1 cellular context compared by ENCODE assay signal in the genomic region with DNA sequence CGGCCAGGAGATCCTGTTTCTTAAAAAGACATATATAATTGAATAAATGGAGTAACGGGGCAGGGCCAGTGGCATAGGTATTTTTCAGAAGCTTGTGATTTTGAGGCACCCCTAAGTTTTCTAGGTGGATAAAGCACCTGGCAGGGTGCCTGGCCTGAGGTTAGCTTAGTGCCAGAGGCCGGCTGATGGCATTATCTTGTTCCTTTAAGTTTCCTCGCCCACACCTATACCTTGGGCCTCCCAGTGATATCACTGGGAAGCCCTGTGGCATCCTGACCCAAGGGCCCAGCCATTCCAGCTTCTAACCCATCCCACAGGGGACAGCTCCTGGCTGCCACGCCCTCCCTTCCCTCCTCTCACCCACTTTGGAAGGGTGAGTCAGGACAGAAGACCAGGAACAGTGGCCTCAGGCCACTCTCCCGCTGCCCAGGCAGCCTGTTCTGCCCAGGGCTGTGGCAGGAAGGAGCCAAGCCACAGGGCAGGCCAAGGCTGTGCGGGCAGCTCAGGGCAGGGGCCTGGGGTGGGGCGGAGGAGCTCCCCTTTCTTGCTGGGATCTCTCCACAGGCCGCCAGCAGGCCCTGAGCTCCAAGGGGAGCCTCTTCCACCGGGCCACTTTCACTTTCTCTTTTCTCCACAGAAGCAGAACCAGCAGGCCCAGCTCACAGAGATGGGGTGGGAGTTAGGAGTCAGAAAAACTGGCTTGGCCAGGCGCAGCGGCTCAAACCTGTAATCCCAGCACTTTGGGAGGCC.
TF ChIP-seq lines count a peak whose summit lies in the region.

No MANE protein-coding gene starts in this region.

TF ChIP-seq in Ishikawa, 13 proteins besides CTCF, POLR2A, EP300 and RAD21 (continued from another document):
- TF ChIP-seq, protein P1, sequence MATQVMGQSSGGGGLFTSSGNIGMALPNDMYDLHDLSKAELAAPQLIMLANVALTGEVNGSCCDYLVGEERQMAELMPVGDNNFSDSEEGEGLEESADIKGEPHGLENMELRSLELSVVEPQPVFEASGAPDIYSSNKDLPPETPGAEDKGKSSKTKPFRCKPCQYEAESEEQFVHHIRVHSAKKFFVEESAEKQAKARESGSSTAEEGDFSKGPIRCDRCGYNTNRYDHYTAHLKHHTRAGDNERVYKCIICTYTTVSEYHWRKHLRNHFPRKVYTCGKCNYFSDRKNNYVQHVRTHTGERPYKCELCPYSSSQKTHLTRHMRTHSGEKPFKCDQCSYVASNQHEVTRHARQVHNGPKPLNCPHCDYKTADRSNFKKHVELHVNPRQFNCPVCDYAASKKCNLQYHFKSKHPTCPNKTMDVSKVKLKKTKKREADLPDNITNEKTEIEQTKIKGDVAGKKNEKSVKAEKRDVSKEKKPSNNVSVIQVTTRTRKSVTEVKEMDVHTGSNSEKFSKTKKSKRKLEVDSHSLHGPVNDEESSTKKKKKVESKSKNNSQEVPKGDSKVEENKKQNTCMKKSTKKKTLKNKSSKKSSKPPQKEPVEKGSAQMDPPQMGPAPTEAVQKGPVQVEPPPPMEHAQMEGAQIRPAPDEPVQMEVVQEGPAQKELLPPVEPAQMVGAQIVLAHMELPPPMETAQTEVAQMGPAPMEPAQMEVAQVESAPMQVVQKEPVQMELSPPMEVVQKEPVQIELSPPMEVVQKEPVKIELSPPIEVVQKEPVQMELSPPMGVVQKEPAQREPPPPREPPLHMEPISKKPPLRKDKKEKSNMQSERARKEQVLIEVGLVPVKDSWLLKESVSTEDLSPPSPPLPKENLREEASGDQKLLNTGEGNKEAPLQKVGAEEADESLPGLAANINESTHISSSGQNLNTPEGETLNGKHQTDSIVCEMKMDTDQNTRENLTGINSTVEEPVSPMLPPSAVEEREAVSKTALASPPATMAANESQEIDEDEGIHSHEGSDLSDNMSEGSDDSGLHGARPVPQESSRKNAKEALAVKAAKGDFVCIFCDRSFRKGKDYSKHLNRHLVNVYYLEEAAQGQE (IDR thresholded peaks at IDR 0.05; ENCODE audit: low read depth) = peak; percentile 40; the same call in 1 of the 2 replicates
- TF ChIP-seq, protein P2, sequence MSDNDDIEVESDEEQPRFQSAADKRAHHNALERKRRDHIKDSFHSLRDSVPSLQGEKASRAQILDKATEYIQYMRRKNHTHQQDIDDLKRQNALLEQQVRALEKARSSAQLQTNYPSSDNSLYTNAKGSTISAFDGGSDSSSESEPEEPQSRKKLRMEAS (IDR thresholded peaks at IDR 0.05) = peak; percentile 39; the same call in 1 of the 2 replicates
- no peak for TF ChIP-seq FOXM1 (IDR thresholded peaks at IDR 0.05; ENCODE audit: borderline replicate concordance, low read depth)
- TF ChIP-seq NFIC (IDR thresholded peaks at IDR 0.05) = peak; percentile 9; the same call in 1 of the 2 replicates
- TF ChIP-seq TCF12 (IDR thresholded peaks at IDR 0.05; ENCODE audit: low read depth) = peak; percentile 51; the same call in 1 of the 2 replicates
- no peak for TF ChIP-seq TEAD4 (IDR thresholded peaks at IDR 0.05)
- TF ChIP-seq TAF1 (IDR thresholded peaks at IDR 0.05; ENCODE audit: low read depth) = no peak
- TF ChIP-seq CEBPB (IDR thresholded peaks at IDR 0.05) = no peak
- 0 out of 2 replicates have a peak, but pooled peaks have one; percentile 28 for TF ChIP-seq YY1 (IDR thresholded peaks at IDR 0.05; ENCODE audit: low read depth)
